In the genomic region with DNA sequence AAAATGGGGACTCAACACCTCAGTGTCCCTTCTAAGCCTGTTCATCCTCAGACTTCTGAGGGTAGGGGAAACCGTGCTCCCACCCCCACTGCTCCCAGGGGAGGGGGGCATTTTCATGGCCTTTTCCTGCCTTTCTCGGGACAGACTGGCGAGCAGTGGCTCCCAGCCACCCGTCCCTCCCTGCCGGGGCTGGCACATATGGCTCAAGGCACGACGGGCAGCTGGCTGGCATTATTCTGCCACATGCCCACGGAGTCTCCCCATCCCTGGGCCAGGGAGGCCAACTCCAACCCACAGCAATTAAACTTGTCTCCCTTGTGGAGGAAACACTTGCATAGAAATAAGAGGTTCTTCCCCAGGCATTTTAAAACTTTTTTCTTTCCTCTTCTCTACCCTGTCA, we compare ENCODE assay signal across 16 cellular contexts.
DNase-seq lines count a peak whose midpoint lies in the region; ATAC-seq and TF ChIP-seq lines count a peak whose summit lies in the region.
"Had no signal": no experiment of that assay in that cellular context is flagged by ENCODE, and none has a peak within 500 bp of the region (broad histone marks: within the 10 kb centered on the region; RNA-seq: fewer than 3 reads in every experiment).

No MANE protein-coding gene starts in this region.

- H3K27ac Mint-ChIP-seq in GM23338 = peak overlapping the region; percentile 87
- no peak overlapping the region for H3K27ac Mint-ChIP-seq in activated CD4-positive, alpha-beta memory T cell treated with anti-CD3 and anti-CD28 coated beads, Interleukin-2, amount 10 ng/mL, durations not matched to agents 7 days and 5 days
- H3K27ac Mint-ChIP-seq: activated T-helper 2 cell treated with anti-CD3 and anti-CD28 coated beads, Interferon-gamma antibody, Interleukin-2, Interleukin-4, amounts not matched to agents 10 μg/mL and 5 μg/mL and 100 μg/mL, durations not matched to agents 14 hours and 24 hours and 36 hours; stimulated activated memory B cell treated with anti-CD40 and anti-IgM and Interleukin-4, amounts not matched to agents 10 μg/mL and 1 μg/mL and 100 μg/mL, for 72 hours had no signal

- peak; percentile 44 for ATAC-seq in GM23338
- ATAC-seq: HCT116; heart left ventricle; stimulated activated memory B cell treated with anti-CD40 and anti-IgM and Interleukin-4, amounts not matched to agents 10 μg/mL and 1 μg/mL and 100 μg/mL, for 72 hours had no signal

- peaks cover 34% of the 10 kb centered on the region for H3K4me1 Mint-ChIP-seq in GM23338
- H3K4me1 Mint-ChIP-seq in activated CD4-positive, alpha-beta memory T cell treated with anti-CD3 and anti-CD28 coated beads, Interleukin-2, amount 10 ng/mL, durations not matched to agents 7 days and 5 days = no peaks in the 10 kb centered on the region
- H3K4me1 Mint-ChIP-seq: stimulated activated memory B cell treated with anti-CD40 and anti-IgM and Interleukin-4, amounts not matched to agents 10 μg/mL and 1 μg/mL and 100 μg/mL, for 72 hours had no signal

- H2AFZ ChIP-seq in GM23338 (peak overlapping the region; percentile 1; the same call in 1 of the 2 replicates), PC-9 (peak overlapping the region; percentile 71; the same call in 1 of the 2 replicates), neuronal stem cell (ENCODE audit: low read length) (peak overlapping the region; percentile 83)

- H3K36me3 ChIP-seq in GM23338 (ENCODE audit: insufficient read depth) (no peaks in the 10 kb centered on the region), PC-9 (ENCODE audit: low read depth) (no peaks in the 10 kb centered on the region), iPS-18a (ENCODE audit: control insufficient read depth, low read depth, low read length) (no peaks in the 10 kb centered on the region), neuronal stem cell (replicated peaks in 1 of 2; ENCODE audit: control insufficient read depth in 2 of 2, insufficient read depth in 2 of 2, low read length in 2 of 2) (no peaks in the 10 kb centered on the region)
- H3K36me3 ChIP-seq: heart left ventricle, tibial nerve had no signal

- WGBS in neuronal stem cell (ENCODE audit: extremely low coverage in 2 of 2, insufficient read length in 2 of 2, insufficient replicate concordance in 1 of 2), 2 donors = no CpG with 5 or more reads among the region's 8 CpGs

- no peak overlapping the region for H3K9ac ChIP-seq in iPS-18a (ENCODE audit: low read length)
- no peak overlapping the region for H3K9ac ChIP-seq in neuronal stem cell (ENCODE audit: low read depth, low read length, poor library complexity)
- H3K9ac ChIP-seq: KMS-11 had no signal

- no peak overlapping the region for H4K91ac ChIP-seq in neuronal stem cell (ENCODE audit: low read depth, low read length, poor library complexity)

- no peak overlapping the region for H4K8ac ChIP-seq in neuronal stem cell (ENCODE audit: low read depth, low read length)

- no peak overlapping the region for H3K23ac ChIP-seq in neuronal stem cell (ENCODE audit: low read depth, low read length, poor library complexity)

- H3K27me3 ChIP-seq in GM23338 (ENCODE audit: insufficient read depth) (no peaks in the 10 kb centered on the region), PC-9 (ENCODE audit: insufficient read depth, low read depth) (peaks cover 6% of the 10 kb centered on the region; the same call in 1 of the 2 replicates), iPS-18a (ENCODE audit: control insufficient read depth, insufficient read depth, low read length) (no peaks in the 10 kb centered on the region), neuronal stem cell (ENCODE audit: control insufficient read depth in 3 of 3, insufficient read depth in 3 of 3, low read depth in 1 of 3, low read length in 3 of 3) (no peaks in the 10 kb centered on the region)
- H3K27me3 ChIP-seq: heart left ventricle, tibial nerve had no signal

- no TSS peak for BruUV-seq in PC-9 (replicated peaks; lab: Mats Ljungman, UMichigan)

- peak overlapping the region; percentile 45 for H3K4me3 Mint-ChIP-seq in GM23338
- no peak overlapping the region for H3K4me3 Mint-ChIP-seq in activated CD4-positive, alpha-beta memory T cell treated with anti-CD3 and anti-CD28 coated beads, Interleukin-2, amount 10 ng/mL, durations not matched to agents 7 days and 5 days
- H3K4me3 Mint-ChIP-seq: stimulated activated memory B cell treated with anti-CD40 and anti-IgM and Interleukin-4, amounts not matched to agents 10 μg/mL and 1 μg/mL and 100 μg/mL, for 72 hours had no signal

- peak overlapping the region; percentile 59 for H3K4me2 ChIP-seq in GM23338
- H3K4me2 ChIP-seq in PC-9 = peak overlapping the region; percentile 61
- peak overlapping the region; percentile 14 for H3K4me2 ChIP-seq in neuronal stem cell (ENCODE audit: insufficient read depth, low read length, poor library complexity, severe bottlenecking)
- H3K4me2 ChIP-seq: KMS-11 had no signal

- peaks cover 6% of the 10 kb centered on the region; the same call in 2 of the 3 replicates for H3K9me3 Mint-ChIP-seq in GM23338
- no peaks in the 10 kb centered on the region for H3K9me3 Mint-ChIP-seq in activated CD4-positive, alpha-beta memory T cell treated with anti-CD3 and anti-CD28 coated beads, Interleukin-2, amount 10 ng/mL, durations not matched to agents 7 days and 5 days
- H3K9me3 Mint-ChIP-seq: activated T-helper 2 cell treated with anti-CD3 and anti-CD28 coated beads, Interferon-gamma antibody, Interleukin-2, Interleukin-4, amounts not matched to agents 10 μg/mL and 5 μg/mL and 100 μg/mL, durations not matched to agents 14 hours and 24 hours and 36 hours; stimulated activated memory B cell treated with anti-CD40 and anti-IgM and Interleukin-4, amounts not matched to agents 10 μg/mL and 1 μg/mL and 100 μg/mL, for 72 hours had no signal

- H2BK120ac ChIP-seq in neuronal stem cell (ENCODE audit: low read depth, low read length) = no peak overlapping the region

- H3K4me1 ChIP-seq in GM23338 (ENCODE audit: insufficient read depth) (peaks cover 24% of the 10 kb centered on the region), PC-9 (replicated peaks; ENCODE audit: insufficient read depth) (peaks cover 6% of the 10 kb centered on the region; the same call in 1 of the 2 replicates), iPS-18a (ENCODE audit: control insufficient read depth, low read depth, low read length) (peaks cover 17% of the 10 kb centered on the region), neuronal stem cell (ENCODE audit: control insufficient read depth in 2 of 2, insufficient read depth in 1 of 2, low read depth in 1 of 2, low read length in 2 of 2) (peaks cover 0 to 9% of the 10 kb centered on the region in 2 donors)

- peaks cover 3% of the 10 kb centered on the region for H3K27me3 Mint-ChIP-seq in GM23338 (ENCODE audit: insufficient read depth, low read depth, poor library complexity)
- H3K27me3 Mint-ChIP-seq in activated CD4-positive, alpha-beta memory T cell treated with anti-CD3 and anti-CD28 coated beads, Interleukin-2, amount 10 ng/mL, durations not matched to agents 7 days and 5 days = no peaks in the 10 kb centered on the region
- H3K27me3 Mint-ChIP-seq: stimulated activated memory B cell treated with anti-CD40 and anti-IgM and Interleukin-4, amounts not matched to agents 10 μg/mL and 1 μg/mL and 100 μg/mL, for 72 hours had no signal

- no peaks in the 10 kb centered on the region for H3K9me3 ChIP-seq in PC-9 (ENCODE audit: insufficient read depth, low read depth)
- H3K9me3 ChIP-seq in iPS-18a (ENCODE audit: control insufficient read depth, low read depth, low read length) = no peaks in the 10 kb centered on the region
- H3K9me3 ChIP-seq in neuronal stem cell (replicated peaks in 1 of 2; ENCODE audit: control insufficient read depth in 2 of 2, insufficient read depth in 1 of 2, low read depth in 1 of 2, low read length in 2 of 2) = peaks cover 0 to 3% of the 10 kb centered on the region in 2 donors
- H3K9me3 ChIP-seq: heart left ventricle, tibial nerve had no signal

- DNase-seq in GM23338 (ENCODE audit: low spot score) (no peak), PC-9 (no peak), neuronal stem cell (ENCODE audit: low spot score) (no peak), GM10248 (ENCODE audit: extremely low spot score) (no peak), SIG-M5 treated with dmso at 0.1 percent for 504 hours (lab: John Stamatoyannopoulos, UW; ENCODE audit: unreplicated experiment) (no peak)
- DNase-seq in activated CD4-positive, alpha-beta memory T cell treated with anti-CD3 and anti-CD28 coated beads, Interleukin-2, amount 10 ng/mL, durations not matched to agents 7 days and 5 days = no peak
- no peak for DNase-seq in activated naive CD4-positive, alpha-beta T cell treated with anti-CD3 and anti-CD28 coated beads, Interleukin-2, amount 50 U/mL, for 16 hours
- DNase-seq: effector CD4-positive, alpha-beta T cell; heart left ventricle; T-helper 2 cell had no signal

- no peak overlapping the region for H2AK5ac ChIP-seq in neuronal stem cell (ENCODE audit: low read depth, low read length)

- H3K9me2 ChIP-seq in GM23338 (ENCODE audit: insufficient read depth) (no peaks in the 10 kb centered on the region), PC-9 (ENCODE audit: insufficient read depth) (no peaks in the 10 kb centered on the region)

- H3F3A ChIP-seq in GM23338 (replicated peaks; ENCODE audit: low read depth) (no peaks in the 10 kb centered on the region), PC-9 (ENCODE audit: insufficient read depth, low read depth) (no peaks in the 10 kb centered on the region)

- H4K20me1 ChIP-seq in GM23338 (replicated peaks; ENCODE audit: insufficient read depth) (no peaks in the 10 kb centered on the region), PC-9 (ENCODE audit: insufficient read depth) (no peaks in the 10 kb centered on the region)

- no peak overlapping the region for H2BK5ac ChIP-seq in neuronal stem cell (ENCODE audit: low read length)

- CTCF ChIA-PET in PC-9 (lab: Charles Lee) (no interaction called here), GM10248 (lab: Yijun Ruan, JAX) (no interaction called here)
- CTCF ChIA-PET in activated CD4-positive, alpha-beta memory T cell treated with anti-CD3 and anti-CD28 coated beads, Interleukin-2, amount 10 ng/mL, durations not matched to agents 7 days and 5 days (lab: Charles Lee) = no interaction called here

- peak overlapping the region; percentile 94 for H3K18ac ChIP-seq in neuronal stem cell (ENCODE audit: low read length)

- intact Hi-C loops in PC-9 (cut with micrococcal nuclease; ENCODE audit: unreplicated experiment) = no loop called here

- no peaks in the 10 kb centered on the region for H3K79me1 ChIP-seq in neuronal stem cell (ENCODE audit: low read depth, low read length)

- H3K4ac ChIP-seq in neuronal stem cell (ENCODE audit: low read length) = no peak overlapping the region

- H3K4me3 ChIP-seq in GM23338 (peak overlapping the region; percentile 16; the same call in 1 of the 2 replicates), PC-9 (peak overlapping the region; percentile 22; the same call in 1 of the 2 replicates), iPS-18a (ENCODE audit: low read length) (peak overlapping the region; percentile 15), neuronal stem cell (ENCODE audit: low read length in 2 of 2) (peak overlapping the region in 1 of 2 donors; percentile 2)
- H3K4me3 ChIP-seq: heart left ventricle had no signal

- H3K79me2 ChIP-seq in GM23338 (replicated peaks; ENCODE audit: insufficient read depth) (no peaks in the 10 kb centered on the region), PC-9 (ENCODE audit: low read depth) (no peaks in the 10 kb centered on the region)

- H3K36me3 Mint-ChIP-seq in GM23338 (ENCODE audit: low read depth) = no peaks in the 10 kb centered on the region; the same call in 2 of the 3 replicates
- H3K36me3 Mint-ChIP-seq in activated CD4-positive, alpha-beta memory T cell treated with anti-CD3 and anti-CD28 coated beads, Interleukin-2, amount 10 ng/mL, durations not matched to agents 7 days and 5 days (ENCODE audit: low read depth) = no peaks in the 10 kb centered on the region
- H3K36me3 Mint-ChIP-seq: stimulated activated memory B cell treated with anti-CD40 and anti-IgM and Interleukin-4, amounts not matched to agents 10 μg/mL and 1 μg/mL and 100 μg/mL, for 72 hours had no signal

- TF ChIP-seq CTCF in GM23338 (conservative IDR thresholded peaks at IDR 0.05; ENCODE audit: low read depth in 2 of 2) (no peak), PC-9 (conservative IDR thresholded peaks at IDR 0.05) (no peak), GM10248 (IDR thresholded peaks at IDR 0.05; ENCODE audit: control extremely low read depth, extremely low read depth, low read depth, missing control alignments) (no peak)

- H3K14ac ChIP-seq in neuronal stem cell (ENCODE audit: low read length) = peak overlapping the region; percentile 82

- POLR2A ChIA-PET in PC-9 (lab: Charles Lee; ENCODE audit: unreplicated experiment) = no interaction called here
- POLR2A ChIA-PET in GM10248 (lab: Yijun Ruan, JAX) = no interaction called here
- POLR2A ChIA-PET in activated CD4-positive, alpha-beta memory T cell treated with anti-CD3 and anti-CD28 coated beads, Interleukin-2, amount 10 ng/mL, durations not matched to agents 7 days and 5 days (lab: Charles Lee) = no interaction called here

- no peak overlapping the region for H2BK12ac ChIP-seq in neuronal stem cell (ENCODE audit: low read length)

- H2BK15ac ChIP-seq in neuronal stem cell (ENCODE audit: low read length) = peak overlapping the region; percentile 74

- H3K27ac ChIP-seq in GM23338 (ENCODE audit: low read depth) (peak overlapping the region; percentile 91), PC-9 (no peak overlapping the region), iPS-18a (ENCODE audit: low read length) (peak overlapping the region; percentile 25), neuronal stem cell (replicated peaks; ENCODE audit: low read length) (no peak overlapping the region)
- H3K27ac ChIP-seq: heart left ventricle, KMS-11, tibial nerve had no signal

Comparison
In these comparisons a context has a peak if more than half of its experiments do, and no peak if none do; other contexts are left out.
1. H2AFZ ChIP-seq: peak in every context shown above with its lines; median percentile 83 in neuronal stem cell; 71 in PC-9; 1 in GM23338.
2. H3K27ac ChIP-seq: peak in GM23338 (single experiment) and iPS-18a (single experiment); none in PC-9 (single experiment) and neuronal stem cell (single experiment).
3. Peak in every context shown above with its lines, with median percentiles within 50 percentile points of each other: H3K4me2 ChIP-seq.